In the genomic region with DNA sequence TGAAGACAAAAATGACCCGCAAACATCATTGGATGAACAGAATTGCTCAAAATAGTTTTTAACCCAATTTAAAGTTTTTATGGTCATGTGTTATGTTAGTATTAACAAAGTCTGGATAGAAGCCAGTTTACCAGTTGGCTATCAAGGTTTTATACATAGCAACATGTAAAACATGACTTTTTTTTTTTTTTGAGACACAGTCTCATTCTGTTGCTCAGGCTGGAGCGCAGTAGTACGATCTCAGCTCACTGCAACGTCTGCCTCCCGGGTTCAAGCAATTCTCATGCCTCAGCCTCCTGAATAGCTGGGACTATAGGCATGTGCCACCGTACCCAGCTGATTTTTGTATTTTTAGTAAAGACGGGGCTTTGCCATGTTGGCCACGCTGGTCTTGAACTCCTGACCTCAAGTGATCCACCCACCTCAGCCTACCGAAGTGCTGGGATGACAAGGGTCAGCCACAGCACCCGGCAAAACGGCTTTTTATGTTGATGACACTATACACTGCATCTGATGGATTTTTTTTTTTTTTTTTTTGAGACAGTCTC, we compare ENCODE assay signal across 17 cellular contexts. TPM values are rescaled to one million over a fixed set of nuclear protein-coding genes. Genes with fewer than 3 reads are reported as not detected.
DNase-seq lines count a peak whose midpoint lies in the region; ATAC-seq and TF ChIP-seq lines count a peak whose summit lies in the region.
"Had no signal": no experiment of that assay in that cellular context is flagged by ENCODE, and none has a peak within 500 bp of the region (broad histone marks: within the 10 kb centered on the region; RNA-seq: fewer than 3 reads in every experiment).

No MANE protein-coding gene starts in this region.

- H3K9ac ChIP-seq in duodenal mucosa (ENCODE audit: low read depth in 1 of 2, low read length in 2 of 2) = no peak overlapping the region

- peaks cover 17% of the 10 kb centered on the region for H3K36me3 Mint-ChIP-seq in CD4-positive, CD25-positive, alpha-beta regulatory T cell
- peaks cover 23% of the 10 kb centered on the region for H3K36me3 Mint-ChIP-seq in mesothelial cell of epicardium

- peaks cover 16% of the 10 kb centered on the region for H3K4me1 ChIP-seq in CD4-positive, CD25-positive, alpha-beta regulatory T cell (ENCODE audit: control insufficient read depth, insufficient read depth, low read length, poor library complexity, severe bottlenecking)
- H3K4me1 ChIP-seq in Panc1 (ENCODE audit: control insufficient read depth, insufficient read depth, low read length) = no peaks in the 10 kb centered on the region
- peaks cover 3 to 9% of the 10 kb centered on the region in 2 donors for H3K4me1 ChIP-seq in duodenal mucosa (ENCODE audit: control insufficient read depth in 1 of 2, insufficient read depth in 2 of 2, low read length in 2 of 2)
- peaks cover 0 to 7% of the 10 kb centered on the region in 2 donors for H3K4me1 ChIP-seq in muscle layer of duodenum (ENCODE audit: control insufficient read depth in 1 of 2, insufficient read depth in 2 of 2, low read length in 2 of 2)
- H3K4me1 ChIP-seq: BE2C, pancreas had no signal

- DNase-seq in CD4-positive, CD25-positive, alpha-beta regulatory T cell = no peak
- no peak for DNase-seq in Panc1 (ENCODE audit: low read depth, low spot score)
- DNase-seq in mesothelial cell of epicardium (ENCODE audit: low spot score in 2 of 2, unreplicated experiment in 2 of 2) = no peak
- no peak for DNase-seq in inferior parietal cortex (ENCODE audit: extremely low spot score)
- DNase-seq in NCI-H2081 (lab: John Stamatoyannopoulos, UW) = no peak
- DNase-seq: activated CD4-positive, alpha-beta T cell treated with anti-CD3 and anti-CD28 coated beads for 4 hours; BE2C; dorsolateral prefrontal cortex; glutamatergic neuron; mammary epithelial cell; NCI-H146; NCI-H748 treated with DMSO at 0.1 percent for 48 hours had no signal

- in situ Hi-C loops in Panc1 (cut with HindIII; ENCODE audit: low pct_unique_long_range_greater_than_20kb, low sequenced_read_pairs) = no loop called here

- H3K9me3 Mint-ChIP-seq in CD4-positive, CD25-positive, alpha-beta regulatory T cell = peaks cover 0 to 1% (median 0%) of the 10 kb centered on the region in 7 donors
- H3K9me3 Mint-ChIP-seq in mesothelial cell of epicardium = no peaks in the 10 kb centered on the region
- H3K9me3 Mint-ChIP-seq: activated T-helper 1 cell treated with anti-CD3 and anti-CD28 coated beads, Interleukin-12 subunit alpha, Interleukin-12 subunit beta, Interleukin-2, Interleukin-4 antibody, amounts not matched to agents 30 ng/mL and 10 ng/mL and 1 ng/mL, durations not matched to agents 14 hours and 24 hours and 36 hours had no signal

- intact Hi-C loops in Panc1 (cut with micrococcal nuclease; ENCODE audit: unreplicated experiment) = no loop called here

- H3K27me3 Mint-ChIP-seq in CD4-positive, CD25-positive, alpha-beta regulatory T cell = no peaks in the 10 kb centered on the region
- H3K27me3 Mint-ChIP-seq in mesothelial cell of epicardium (ENCODE audit: low read depth) = no peaks in the 10 kb centered on the region

- no peak overlapping the region for H3K4me3 ChIP-seq in CD4-positive, CD25-positive, alpha-beta regulatory T cell (ENCODE audit: low read depth, low read length)
- peak overlapping the region; percentile 62 to 79; a peak in 3 of 4 replicates for H3K4me3 ChIP-seq in Panc1 (ENCODE audit: low read depth in 2 of 2, low read length in 2 of 2)
- H3K4me3 ChIP-seq in duodenal mucosa (ENCODE audit: low read depth in 1 of 2, low read length in 2 of 2) = peak overlapping the region; percentile 88 to 90
- peak overlapping the region in 1 of 2 donors; percentile 92 for H3K4me3 ChIP-seq in muscle layer of duodenum (ENCODE audit: low read depth in 1 of 2, low read length in 2 of 2)

- peak overlapping the region in 3 of 4 donors; percentile 63 to 95 (median 63) for H3K4me3 Mint-ChIP-seq in CD4-positive, CD25-positive, alpha-beta regulatory T cell
- no peak overlapping the region for H3K4me3 Mint-ChIP-seq in mesothelial cell of epicardium

- H3K4me1 Mint-ChIP-seq in CD4-positive, CD25-positive, alpha-beta regulatory T cell = peaks cover 8 to 44% (median 20%) of the 10 kb centered on the region in 4 donors
- H3K4me1 Mint-ChIP-seq in mesothelial cell of epicardium = peaks cover 36% of the 10 kb centered on the region

- peaks cover 10% of the 10 kb centered on the region for H3K36me3 ChIP-seq in CD4-positive, CD25-positive, alpha-beta regulatory T cell (ENCODE audit: control insufficient read depth, insufficient read depth, low read length)
- H3K36me3 ChIP-seq in Panc1 (ENCODE audit: control insufficient read depth, insufficient read depth, low read length) (peaks cover 3% of the 10 kb centered on the region; the same call in 1 of the 2 replicates), duodenal mucosa (ENCODE audit: control insufficient read depth in 1 of 2, insufficient read depth in 2 of 2, low read length in 2 of 2) (peaks cover 9 to 10% of the 10 kb centered on the region in 2 donors), muscle layer of duodenum (ENCODE audit: control insufficient read depth in 1 of 2, insufficient read depth in 2 of 2, low read length in 2 of 2) (peaks cover 7 to 17% of the 10 kb centered on the region in 2 donors)
- H3K36me3 ChIP-seq: BE2C, pancreas had no signal

- H3K27me3 ChIP-seq in CD4-positive, CD25-positive, alpha-beta regulatory T cell (ENCODE audit: control insufficient read depth, insufficient read depth, low read length) = no peaks in the 10 kb centered on the region
- H3K27me3 ChIP-seq in Panc1 (ENCODE audit: control insufficient read depth, insufficient read depth, low read length) (no peaks in the 10 kb centered on the region), duodenal mucosa (ENCODE audit: control insufficient read depth in 1 of 2, insufficient read depth in 2 of 2, low read length in 2 of 2) (no peaks in the 10 kb centered on the region), muscle layer of duodenum (ENCODE audit: low read depth, low read length) (no peaks in the 10 kb centered on the region)
- H3K27me3 ChIP-seq: BE2C had no signal

- no TSS peak for BruUV-seq in Panc1 (replicated peaks; lab: Mats Ljungman, UMichigan)

- TF ChIP-seq CTCF in Panc1 (IDR thresholded peaks at IDR 0.05) = no peak
- TF ChIP-seq CTCF in mesothelial cell of epicardium (IDR thresholded peaks at IDR 0.05; ENCODE audit: unreplicated experiment) = no peak

- H3K27ac Mint-ChIP-seq in CD4-positive, CD25-positive, alpha-beta regulatory T cell = peak overlapping the region in 1 of 3 donors; percentile 20
- no peak overlapping the region for H3K27ac Mint-ChIP-seq in mesothelial cell of epicardium

- no peaks in the 10 kb centered on the region for H3K9me3 ChIP-seq in CD4-positive, CD25-positive, alpha-beta regulatory T cell (ENCODE audit: control insufficient read depth in 2 of 2, low read length in 2 of 2)
- H3K9me3 ChIP-seq in Panc1 (ENCODE audit: control insufficient read depth, insufficient read depth, low read depth, low read length) (no peaks in the 10 kb centered on the region), duodenal mucosa (ENCODE audit: control insufficient read depth in 1 of 2, low read length in 2 of 2) (no peaks in the 10 kb centered on the region), muscle layer of duodenum (ENCODE audit: control insufficient read depth in 1 of 2, low read length in 2 of 2) (no peaks in the 10 kb centered on the region)
- H3K9me3 ChIP-seq: BE2C, pancreas had no signal

- no peak for ATAC-seq in CD4-positive, CD25-positive, alpha-beta regulatory T cell (ENCODE audit: low read depth in 2 of 2)
- ATAC-seq in Panc1 = no peak
- no peak for ATAC-seq in HG03520 (IDR thresholded peaks at IDR 0.05; ENCODE audit: unreplicated experiment)
- ATAC-seq: pancreas had no signal

- no peak overlapping the region for H3K27ac ChIP-seq in CD4-positive, CD25-positive, alpha-beta regulatory T cell (ENCODE audit: insufficient read depth, low read length, poor library complexity, severe bottlenecking)
- peak overlapping the region; percentile 81 for H3K27ac ChIP-seq in Panc1 (ENCODE audit: low read length)
- H3K27ac ChIP-seq in duodenal mucosa (ENCODE audit: low read depth, low read length) = no peak overlapping the region
- peak overlapping the region; percentile 99 for H3K27ac ChIP-seq in muscle layer of duodenum (ENCODE audit: low read length)

- POLR2A ChIA-PET in Panc1 (lab: Charles Lee) = interaction anchor here (0.7 kb wide), 1 partner anchor 100 kb away, joined by 6 read pairs; no protein-coding TSS in a partner anchor

- CTCF ChIA-PET in Panc1 (lab: Charles Lee) = interaction anchor here (0.6 kb wide), 1 partner anchor 267 kb away, joined by 3 read pairs; no protein-coding TSS in a partner anchor

RNA-seq across cellular contexts. Expression of a gene that starts 3.4 kb away (rescaled TPM):
- 939 TPM for total RNA-seq in CD4-positive, CD25-positive, alpha-beta regulatory T cell
- 100 to 1,000 TPM; 186 to 295 (median 255) TPM for polyA plus RNA-seq in CD4-positive, CD25-positive, alpha-beta regulatory T cell
- total RNA-seq in Panc1 (2021; ENCODE audit: unreplicated experiment) (173 TPM), mesothelial cell of epicardium (225 to 236 TPM (median 233 TPM) in 3 replicates)
- polyA plus RNA-seq in Panc1 (2012; ENCODE audit: insufficient read length) = 215 TPM

RNA-seq across cellular contexts. Expression of a gene that starts 43.3 kb away (rescaled TPM):
- total RNA-seq in CD4-positive, CD25-positive, alpha-beta regulatory T cell = 51.6 TPM
- polyA plus RNA-seq in CD4-positive, CD25-positive, alpha-beta regulatory T cell = 10 to 100 TPM; 20.0 to 33.0 (median 24.4) TPM
- total RNA-seq in Panc1 (2021; ENCODE audit: unreplicated experiment) (44.5 TPM), mesothelial cell of epicardium (29.0 to 32.7 TPM (median 32.5 TPM) in 3 replicates)
- polyA plus RNA-seq in Panc1 (2012; ENCODE audit: insufficient read length) = 28.7 TPM

Comparison
In these comparisons a context has a peak if more than half of its experiments do, and no peak if none do; other contexts are left out.
1. H3K27ac ChIP-seq: peak in Panc1 (single experiment) and muscle layer of duodenum (single experiment); none in CD4-positive, CD25-positive, alpha-beta regulatory T cell (single experiment) and duodenal mucosa (single experiment).